27 cellular contexts compared by ENCODE assay signal in genomic region chr15:43923553-43923952, GRCh38.
"Had no signal": no experiment of that assay in that cellular context is flagged by ENCODE, and none has a peak within 500 bp of the region (broad histone marks: within the 10 kb centered on the region; RNA-seq: fewer than 3 reads in every experiment).

No MANE protein-coding gene starts in this region.

- H3K36me3 ChIP-seq: neural progenitor cell, ovary, right lobe of liver, sigmoid colon, suprapubic skin, tibial artery, transverse colon, upper lobe of left lung, vagina had no signal

- H3K27me3 ChIP-seq: ovary, right lobe of liver, sigmoid colon, suprapubic skin, testis, tibial artery, transverse colon, upper lobe of left lung, vagina had no signal

- DNase-seq: natural killer cell; occipital lobe; ovary; posterior cingulate gyrus; psoas muscle; right cardiac atrium; right lobe of liver; sigmoid colon; small intestine; stimulated activated CD4-positive, alpha-beta T cell treated with anti-CD3 and anti-CD28 coated beads, Interleukin-12 subunit alpha, Interleukin-12 subunit beta, amount 100 ng/mL, for 4 hours; stimulated activated CD4-positive, alpha-beta T cell treated with anti-CD3 and anti-CD28 coated beads, Interleukin-1b, Interleukin-23, amount 100 ng/mL, for 48 hours; stimulated activated CD4-positive, alpha-beta T cell treated with anti-CD3 and anti-CD28 coated beads, Interleukin-4, amount 100 ng/mL, for 1 hour; stimulated activated CD4-positive, alpha-beta T cell treated with anti-CD3 and anti-CD28 coated beads, Interleukin-4, amount 100 ng/mL, for 4 hours; stimulated activated CD8-positive, alpha-beta memory T cell treated with anti-CD3 and anti-CD28 coated beads, Interleukin-4, amount 100 ng/mL, for 48 hours; stimulated activated naive CD4-positive, alpha-beta T cell; stimulated activated naive CD8-positive, alpha-beta T cell treated with anti-CD3 and anti-CD28 coated beads, Interleukin-15, amount 100 ng/mL, for 72 hours; stimulated activated naive CD8-positive, alpha-beta T cell treated with anti-CD3 and anti-CD28 coated beads, Interleukin-15, Interleukin-2, amounts not matched to agents 100 U/mL and 50 U/mL, for 24 hours; substantia nigra; testis; tibial artery; transverse colon; upper lobe of left lung had no signal

- H3K9ac ChIP-seq: neural progenitor cell, parathyroid adenoma had no signal

- H3K4me1 ChIP-seq: parathyroid adenoma, psoas muscle, right lobe of liver, transverse colon, upper lobe of left lung had no signal

- H3K79me2 ChIP-seq: parathyroid adenoma had no signal

- H3K27ac ChIP-seq: neural progenitor cell, ovary, parathyroid adenoma, psoas muscle, right lobe of liver, sigmoid colon, suprapubic skin, testis, tibial artery, transverse colon, upper lobe of left lung, vagina had no signal

- ATAC-seq: natural killer cell; psoas muscle; right cardiac atrium; right lobe of liver; stimulated activated memory B cell treated with anti-CD40 and anti-IgM and Interleukin-4, amounts not matched to agents 10 μg/mL and 1 μg/mL and 100 μg/mL, for 72 hours; stimulated activated naive CD8-positive, alpha-beta T cell treated with anti-CD3 and anti-CD28 coated beads, Interleukin-15, amount 100 ng/mL, for 72 hours; stimulated activated naive CD8-positive, alpha-beta T cell treated with anti-CD3 and anti-CD28 coated beads, Interleukin-15, Interleukin-2, amounts not matched to agents 100 U/mL and 50 U/mL, for 24 hours had no signal

- H3K9me3 ChIP-seq: ovary, psoas muscle, right lobe of liver, sigmoid colon, suprapubic skin, testis, tibial artery, transverse colon, upper lobe of left lung, vagina had no signal

- H2AFZ ChIP-seq: neural progenitor cell, parathyroid adenoma had no signal

- H3K4me2 ChIP-seq: neural progenitor cell had no signal

- H3K4me3 ChIP-seq: neural progenitor cell, ovary, psoas muscle, right lobe of liver, sigmoid colon, suprapubic skin, testis, tibial artery, transverse colon, upper lobe of left lung, vagina had no signal
